In genomic region chr14:67943947-67944346, GRCh38 we compare ENCODE assay signal across 8 cellular contexts.
DNase-seq lines count a peak whose midpoint lies in the region; ATAC-seq, FAIRE-seq and TF ChIP-seq lines count a peak whose summit lies in the region.

No MANE protein-coding gene starts in this region.

- H3K4me3 ChIP-seq in SK-N-MC (peak overlapping the region; percentile 14; the same call in 1 of the 2 replicates), bronchial epithelial cell (ENCODE audit: low read depth, low read length) (no peak overlapping the region), kidney epithelial cell (ENCODE audit: low read depth, low read length) (no peak overlapping the region)

- H3K9ac ChIP-seq in SK-N-MC (ENCODE audit: insufficient read length) = peak overlapping the region; percentile 61

- H3K36me3 ChIP-seq in SK-N-MC (ENCODE audit: insufficient read depth, low read length) (no peaks in the 10 kb centered on the region), bronchial epithelial cell (ENCODE audit: control insufficient read depth, insufficient read depth, low read length) (no peaks in the 10 kb centered on the region), kidney epithelial cell (ENCODE audit: control insufficient read depth, insufficient read depth, low read length) (no peaks in the 10 kb centered on the region)

- no peak for FAIRE-seq in bronchial epithelial cell (lab: Jason Lieb, UNC)

- peak; percentile 54 for TF ChIP-seq CTCF in bronchial epithelial cell (IDR thresholded peaks at IDR 0.05; ENCODE audit: insufficient read depth, low read length, severe bottlenecking)
- TF ChIP-seq CTCF in kidney epithelial cell (IDR thresholded peaks at IDR 0.05; ENCODE audit: insufficient read depth, low read length, poor library complexity, severe bottlenecking) = peak; percentile 58

- peak overlapping the region; percentile 79 for H3K27ac ChIP-seq in SK-N-MC

- peak; percentile 9 for DNase-seq in activated CD4-positive, CD25-positive, alpha-beta regulatory T cell treated with anti-CD3 and anti-CD28 coated beads, Interleukin-2, amount 50 U/mL, for 16 hours (ENCODE audit: low read depth, low spot score)
- DNase-seq in activated CD4-positive, CD25-positive, alpha-beta regulatory T cell treated with anti-CD3 and anti-CD28 coated beads, Interleukin-2, amount 50 U/mL, for 72 hours = no peak
- peak; percentile 91 for DNase-seq in NCI-H1092 treated with DMSO at 0.1 percent for 48 hours (lab: John Stamatoyannopoulos, UW)
- peak; percentile 93 for DNase-seq in SK-N-MC (ENCODE audit: low read depth, low spot score)
- DNase-seq in bronchial epithelial cell (ENCODE audit: low read depth) = peak; percentile 69
- peak; percentile 69 for DNase-seq in kidney epithelial cell (ENCODE audit: low read depth)
- peak; percentile 36 for DNase-seq in stimulated activated CD4-positive, alpha-beta T cell treated with anti-CD3 and anti-CD28 coated beads, Interleukin-2, amount 100 ng/mL, for 4 hours (ENCODE audit: low read depth)

- no peaks in the 10 kb centered on the region for H3K9me3 ChIP-seq in SK-N-MC (ENCODE audit: low read depth, low read length)

- H3K27me3 ChIP-seq in bronchial epithelial cell (ENCODE audit: control insufficient read depth, insufficient read depth, low read length) (no peaks in the 10 kb centered on the region), kidney epithelial cell (ENCODE audit: control insufficient read depth, insufficient read depth, low read length) (no peaks in the 10 kb centered on the region)

- no peak for ATAC-seq in GM18519 (IDR thresholded peaks at IDR 0.05; ENCODE audit: low FRiP score, unreplicated experiment)
